Comparison of ENCODE assay signal across 8 cellular contexts in the genomic region with DNA sequence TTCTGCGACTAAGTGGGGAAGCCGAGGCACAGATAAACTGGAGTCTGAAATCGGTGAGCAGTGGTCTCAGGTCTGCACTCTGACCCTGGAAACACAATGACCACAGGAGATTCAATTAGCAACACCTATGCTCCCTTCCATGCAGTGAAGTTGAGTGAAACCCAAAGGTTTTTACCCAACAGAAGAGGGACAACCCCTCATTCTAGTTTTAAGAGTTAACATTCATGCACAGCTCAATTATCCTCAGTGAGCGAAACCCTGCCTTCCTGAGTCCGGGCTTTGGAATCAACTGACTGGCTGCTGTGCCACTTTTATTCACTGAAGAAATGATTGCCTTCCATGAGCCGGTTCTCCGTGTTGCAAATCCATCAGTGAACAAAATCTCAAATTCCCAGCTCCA. TPM values are rescaled to one million over a fixed set of nuclear protein-coding genes. Genes with fewer than 3 reads are reported as not detected.
DNase-seq lines count a peak whose midpoint lies in the region; ATAC-seq and TF ChIP-seq lines count a peak whose summit lies in the region.
"Not testable (repeated sequence)": the region's sequence is repeated elsewhere in the genome, so short reads cannot be mapped to it uniquely, and the experiment has no call there.

No MANE protein-coding gene starts in this region.

- H3K36me3 Mint-ChIP-seq in activated T-helper 17 cell treated with anti-CD3 and anti-CD28 coated beads, Interleukin-2, amount 50 U/mL, for 72 hours (ENCODE audit: low read depth): peaks cover 36% of the 10 kb centered on the region
- H3K36me3 Mint-ChIP-seq in naive thymus-derived CD4-positive, alpha-beta T cell: not testable (repeated sequence)

- H3K9ac ChIP-seq in PC-3 (ENCODE audit: low read length): peak overlapping the region; percentile 100

- peak overlapping the region; percentile 98 for H3K4me3 ChIP-seq in ACC112 (ENCODE audit: low read depth, low read length)
- peak overlapping the region; percentile 86 for H3K4me3 ChIP-seq in H7 (ENCODE audit: insufficient read depth, low read depth, low read length)
- peak overlapping the region; percentile 100 for H3K4me3 ChIP-seq in PC-3 (ENCODE audit: low read length)
- peak overlapping the region; percentile 75 for H3K4me3 ChIP-seq in coronary artery
- H3K4me3 ChIP-seq in left ventricle myocardium inferior: peak overlapping the region; percentile 83
- peak overlapping the region; percentile 81 for H3K4me3 ChIP-seq in naive thymus-derived CD4-positive, alpha-beta T cell (ENCODE audit: low read length)
- peak overlapping the region; percentile 48 to 73 (median 57) for H3K4me3 ChIP-seq in spleen

- not testable (repeated sequence) for H3K9me3 Mint-ChIP-seq in activated T-helper 17 cell treated with anti-CD3 and anti-CD28 coated beads, Interleukin-2, amount 50 U/mL, for 72 hours; naive thymus-derived CD4-positive, alpha-beta T cell

- H2AFZ ChIP-seq in ACC112 (ENCODE audit: low read length, unreplicated experiment) (peak overlapping the region; percentile 68), PC-3 (ENCODE audit: low read length) (peak overlapping the region; percentile 87)

- POLR2A ChIA-PET in PC-3 (lab: Charles Lee; ENCODE audit: unreplicated experiment); naive thymus-derived CD4-positive, alpha-beta T cell (lab: Charles Lee): not testable (repeated sequence)

- not testable (repeated sequence) for H3K36me3 ChIP-seq in ACC112 (ENCODE audit: insufficient read depth, low read length); H7 (replicated peaks; ENCODE audit: control insufficient read depth, insufficient read depth, low read length); left ventricle myocardium inferior; naive thymus-derived CD4-positive, alpha-beta T cell (ENCODE audit: control insufficient read depth in 2 of 3, insufficient read depth in 3 of 3, low read length in 3 of 3)
- H3K36me3 ChIP-seq in PC-3 (ENCODE audit: low read depth, low read length) (peaks cover 19% of the 10 kb centered on the region), spleen (peaks cover 0 to 13% (median 0%) of the 10 kb centered on the region in 6 donors)

- peak overlapping the region; percentile 95 for H3K4me3 Mint-ChIP-seq in activated T-helper 17 cell treated with anti-CD3 and anti-CD28 coated beads, Interleukin-2, amount 50 U/mL, for 72 hours
- H3K4me3 Mint-ChIP-seq in naive thymus-derived CD4-positive, alpha-beta T cell: peak overlapping the region; percentile 92 to 100 (median 96)

- H3K4me1 ChIP-seq in ACC112 (ENCODE audit: control insufficient read depth, insufficient read depth, low read length, unreplicated experiment) (peaks cover 11% of the 10 kb centered on the region), PC-3 (ENCODE audit: insufficient read depth, low read length) (peaks cover 26% of the 10 kb centered on the region), left ventricle myocardium inferior (peaks cover 31% of the 10 kb centered on the region), spleen (peaks cover 0 to 42% (median 23%) of the 10 kb centered on the region in 6 donors)
- peaks cover 6 to 18% of the 10 kb centered on the region in 2 donors for H3K4me1 ChIP-seq in naive thymus-derived CD4-positive, alpha-beta T cell (ENCODE audit: control insufficient read depth in 2 of 2, insufficient read depth in 2 of 2, low read length in 2 of 2)

- not testable (repeated sequence) for DNase-seq in H7; PC-3; coronary artery (ENCODE audit: low spot score); left ventricle myocardium inferior; naive thymus-derived CD4-positive, alpha-beta T cell; spleen

- H3K4me1 Mint-ChIP-seq in activated T-helper 17 cell treated with anti-CD3 and anti-CD28 coated beads, Interleukin-2, amount 50 U/mL, for 72 hours: not testable (repeated sequence)
- peaks cover 0 to 29% (median 25%) of the 10 kb centered on the region in 7 donors for H3K4me1 Mint-ChIP-seq in naive thymus-derived CD4-positive, alpha-beta T cell

- H3K9me3 ChIP-seq in PC-3 (ENCODE audit: low read length); left ventricle myocardium inferior (replicated peaks); naive thymus-derived CD4-positive, alpha-beta T cell (ENCODE audit: control insufficient read depth in 2 of 3, low read length in 3 of 3); spleen: not testable (repeated sequence)

- H3K27ac Mint-ChIP-seq in activated T-helper 17 cell treated with anti-CD3 and anti-CD28 coated beads, Interleukin-2, amount 50 U/mL, for 72 hours: peak overlapping the region; percentile 98
- H3K27ac Mint-ChIP-seq in naive thymus-derived CD4-positive, alpha-beta T cell: peak overlapping the region; percentile 93 to 100 (median 96)

- H3K27me3 Mint-ChIP-seq in activated T-helper 17 cell treated with anti-CD3 and anti-CD28 coated beads, Interleukin-2, amount 50 U/mL, for 72 hours; naive thymus-derived CD4-positive, alpha-beta T cell: not testable (repeated sequence)

- H3K27ac ChIP-seq in ACC112 (ENCODE audit: low read depth, low read length) (peak overlapping the region; percentile 94), PC-3 (ENCODE audit: low read length) (peak overlapping the region; percentile 86), coronary artery (peak overlapping the region; percentile 84 to 90), left ventricle myocardium inferior (replicated peaks) (peak overlapping the region; percentile 85), spleen (peak overlapping the region in 7 of 8 donors; percentile 76 to 90 (median 87))
- H3K27ac ChIP-seq in naive thymus-derived CD4-positive, alpha-beta T cell (ENCODE audit: low read depth, low read length): peak overlapping the region; percentile 90

- CTCF ChIA-PET in PC-3 (lab: Charles Lee); naive thymus-derived CD4-positive, alpha-beta T cell (lab: Charles Lee): not testable (repeated sequence)

- H3K27me3 ChIP-seq in ACC112 (ENCODE audit: insufficient read depth, low read length); H7 (ENCODE audit: control insufficient read depth, insufficient read depth, low read length); PC-3 (ENCODE audit: low read length); left ventricle myocardium inferior (ENCODE audit: low read depth); naive thymus-derived CD4-positive, alpha-beta T cell (ENCODE audit: control insufficient read depth in 2 of 2, insufficient read depth in 2 of 2, low read length in 2 of 2); spleen (replicated peaks in 1 of 7): not testable (repeated sequence)

- not testable (repeated sequence) for ATAC-seq in PC-3; naive thymus-derived CD4-positive, alpha-beta T cell
- ATAC-seq in activated T-helper 17 cell treated with anti-CD3 and anti-CD28 coated beads, Interleukin-2, amount 50 U/mL, for 72 hours (replicated peaks): peak; percentile 65

- peak overlapping the region; percentile 94 for H3K4me2 ChIP-seq in PC-3 (ENCODE audit: low read length)

- not testable (repeated sequence) for TF ChIP-seq POLR2A in spleen (IDR thresholded peaks at IDR 0.05)

- not testable (repeated sequence) for TF ChIP-seq CTCF in PC-3 (conservative IDR thresholded peaks at IDR 0.05; ENCODE audit: low read depth, low read length); coronary artery (IDR thresholded peaks at IDR 0.05); left ventricle myocardium inferior (IDR thresholded peaks at IDR 0.05; ENCODE audit: borderline replicate concordance); spleen (IDR thresholded peaks at IDR 0.05 in 8 of 11, conservative IDR thresholded peaks at IDR 0.05 in 3 of 11)

- 13 to 62% (median 51%) methylated on average over 4 to 7 of the region's 7 CpGs for WGBS in spleen, 5 donors

- H3F3A ChIP-seq in PC-3 (ENCODE audit: low read length, unreplicated experiment): not testable (repeated sequence)

- H4K20me1 ChIP-seq in PC-3 (ENCODE audit: low read length): peaks cover 19% of the 10 kb centered on the region

- H3K9me2 ChIP-seq in PC-3 (replicated peaks; ENCODE audit: low read length): not testable (repeated sequence)

- BruUV-seq in PC-3 (replicated peaks; lab: Mats Ljungman, UMichigan): TSS peak; percentile 79

- intact Hi-C loops in PC-3 (cut with micrococcal nuclease); left ventricle myocardium inferior (cut with micrococcal nuclease); spleen (cut with DNase I; ENCODE audit: low total_unique reads): not testable (repeated sequence)
- intact Hi-C loops in naive thymus-derived CD4-positive, alpha-beta T cell (cut with micrococcal nuclease): loop anchor here (2.0 to 10.0 kb wide), 4 partner anchors 98 to 1670 kb away; a partner anchor contains a TSS

- H3K79me2 ChIP-seq in ACC112 (ENCODE audit: control insufficient read depth, insufficient read depth, low read length, unreplicated experiment) (peaks cover 37% of the 10 kb centered on the region), PC-3 (ENCODE audit: low read length) (peaks cover 52% of the 10 kb centered on the region)

RNA-seq across cellular contexts. Expression of a gene that starts 0.7 kb away (rescaled TPM):
- total RNA-seq in H7 (2014; rRNA removed; shearing (Covaris generic)): 4.2 and 11.7 TPM in 2 replicates
- total RNA-seq in PC-3 (2014; rRNA removed): 8.2 and 9.0 TPM in 2 replicates
- total RNA-seq in activated T-helper 17 cell treated with anti-CD3 and anti-CD28 coated beads, Interleukin-2, amount 50 U/mL, for 72 hours: 1 to 10 TPM; 2.0 to 3.0 TPM
- 2.9 TPM for total RNA-seq in left ventricle myocardium inferior
- total RNA-seq in naive thymus-derived CD4-positive, alpha-beta T cell: 1 to 10 TPM; 2.1 to 6.9 (median 5.8) TPM
- polyA plus RNA-seq in naive thymus-derived CD4-positive, alpha-beta T cell: under 1 TPM; 0.77 to 0.86 TPM
- 10 to 100 TPM in 2 of 7 donors, 1 to 10 TPM in 5; 4.2 to 10.7 (median 6.7) TPM for total RNA-seq in spleen
- polyA plus RNA-seq in spleen: 1 to 10 TPM in 1 of 3 donors, under 1 TPM in 2; 0.77 to 1.1 (median 0.80) TPM

RNA-seq across cellular contexts. Expression of a gene that starts 29.0 kb away (rescaled TPM):
- total RNA-seq in H7 (2014; rRNA removed; shearing (Covaris generic)): 47.2 and 55.7 TPM in 2 replicates
- total RNA-seq in PC-3 (2014; rRNA removed) (24.7 and 31.9 TPM in 2 replicates), left ventricle myocardium inferior (15.9 TPM), spleen (10 to 100 TPM; 14.6 to 43.9 (median 29.2) TPM)
- total RNA-seq in activated T-helper 17 cell treated with anti-CD3 and anti-CD28 coated beads, Interleukin-2, amount 50 U/mL, for 72 hours: 1 to 10 TPM; 2.4 to 2.9 TPM
- total RNA-seq in naive thymus-derived CD4-positive, alpha-beta T cell: 1 to 10 TPM; 2.1 to 7.2 (median 2.3) TPM
- polyA plus RNA-seq in naive thymus-derived CD4-positive, alpha-beta T cell: 1 to 10 TPM; 3.0 to 3.1 TPM
- polyA plus RNA-seq in spleen: 1 to 10 TPM; 2.0 to 5.2 (median 2.9) TPM
